In genomic region chr11:91587131-91587530, GRCh38 we compare ENCODE assay signal across 28 cellular contexts.
"Had no signal": no experiment of that assay in that cellular context is flagged by ENCODE, and none has a peak within 500 bp of the region (broad histone marks: within the 10 kb centered on the region; RNA-seq: fewer than 3 reads in every experiment).

No MANE protein-coding gene starts in this region.

- H3K9me3 ChIP-seq: SJSA1 had no signal

- ATAC-seq: activated CD4-positive, alpha-beta T cell treated with anti-CD3 and anti-CD28 coated beads for 36 hours; activated CD8-positive, alpha-beta T cell treated with anti-CD3 and anti-CD28 coated beads, Interleukin-2, amount 10 ng/mL, durations not matched to agents 7 days and 5 days had no signal

- H3K27me3 ChIP-seq: ascending aorta, breast epithelium, SJSA1 had no signal

- H3K36me3 ChIP-seq: ascending aorta, breast epithelium, SJSA1 had no signal

- H3K4me1 ChIP-seq: ascending aorta, breast epithelium, SJSA1 had no signal

- DNase-seq: activated CD4-positive, alpha-beta T cell treated with anti-CD3 and anti-CD28 coated beads for 36 hours; activated CD4-positive, alpha-beta T cell treated with anti-CD3 and anti-CD28 coated beads, Interleukin-2, amount 10 ng/mL, durations not matched to agents 7 days and 5 days; activated CD4-positive, alpha-beta T cell treated with anti-CD3 and anti-CD28 coated beads, Interleukin-2, amount 50 U/mL, for 48 hours; activated CD8-positive, alpha-beta T cell treated with anti-CD3 and anti-CD28 coated beads, Interleukin-2, amount 10 ng/mL, durations not matched to agents 7 days and 5 days; activated gamma-delta T cell; activated naive CD4-positive, alpha-beta T cell treated with Interleukin-2 at 50 U/mL for 16 hours; activated naive CD8-positive, alpha-beta T cell treated with anti-CD3 and anti-CD28 coated beads, Interleukin-2, amount 10 ng/mL, durations not matched to agents 7 days and 5 days; activated T-cell treated with anti-CD3 and anti-CD28 coated beads, Interleukin-2, amount 50 U/mL, for 24 hours; amygdala; Kasumi-1; MM.1S; MV-4-11; NCI-H1092; NCI-H1436 treated with DMSO at 0.1 percent for 48 hours; NCI-H1694 treated with DMSO at 0.1 percent for 48 hours; NCI-H2029; NCI-H510A; NCI-H526; NCI-H748 treated with DMSO at 0.1 percent for 48 hours; NK-92 treated with Interleukin-12 subunit alpha and Interleukin-12 subunit beta, amount 100 ng/mL, for 24 hours; SHP77 treated with DMSO at 0.1 percent for 48 hours; SW 1271; T-helper 1 cell; T-helper 2 cell; T-helper 9 cell had no signal

- H3K27ac ChIP-seq: ascending aorta, breast epithelium, SJSA1 had no signal

- H3K4me3 ChIP-seq: ascending aorta, breast epithelium, SJSA1 had no signal
